In genomic region chr18:56575819-56576663, GRCh38 we compare ENCODE assay signal across 8 cellular contexts.
A peak's percentile ranks its signal among the peaks of the same experiment; 100 is the strongest.
DNase-seq lines count a peak whose midpoint lies in the region; ATAC-seq, FAIRE-seq and TF ChIP-seq lines count a peak whose summit lies in the region.

No MANE protein-coding gene starts in this region.

- TF ChIP-seq CTCF in 22Rv1 (IDR thresholded peaks at IDR 0.05) (peak; percentile 74), GM12873 (IDR thresholded peaks at IDR 0.05; ENCODE audit: insufficient read depth, low read depth, low read length, missing control alignments) (peak; percentile 50), IMR-90 (conservative IDR thresholded peaks at IDR 0.05; ENCODE audit: low read depth, low read length) (peak; percentile 77), OCI-LY3 (IDR thresholded peaks at IDR 0.05; ENCODE audit: low read depth, low read length) (peak; percentile 99), endothelial cell of umbilical vein (IDR thresholded peaks at IDR 0.05; ENCODE audit: extremely low read depth in 1 of 2, insufficient read depth in 1 of 2, low read depth in 1 of 2, low read length in 2 of 2) (peak; percentile 29 to 33)

- no peak overlapping the region for H3K23ac ChIP-seq in IMR-90 (ENCODE audit: low read depth, low read length)

- H2AK9ac ChIP-seq in IMR-90 (replicated peaks; ENCODE audit: low read depth, low read length, poor library complexity) = no peak overlapping the region

- intact Hi-C loops in IMR-90 (cut with micrococcal nuclease) (loop anchor here (1.0 to 10.0 kb wide), 10 partner anchors 411 to 1591 kb away; no protein-coding TSS in a partner anchor), endothelial cell of umbilical vein (cut with micrococcal nuclease) (loop anchor here (1.0 to 10.0 kb wide), 15 partner anchors 117 to 1479 kb away; no protein-coding TSS in a partner anchor)

- H3K27me3 ChIP-seq in IMR-90 (ENCODE audit: control insufficient read depth, insufficient read depth, low read length) (no peaks in the 10 kb centered on the region), OCI-LY3 (ENCODE audit: low read depth, low read length) (no peaks in the 10 kb centered on the region), endothelial cell of umbilical vein (ENCODE audit: control insufficient read depth in 2 of 2, insufficient read depth in 2 of 2, low read length in 2 of 2) (no peaks in the 10 kb centered on the region)

- H3K9me3 ChIP-seq in IMR-90 (ENCODE audit: control insufficient read depth, insufficient read depth, low read length) (no peaks in the 10 kb centered on the region), OCI-LY3 (ENCODE audit: insufficient read depth, low read length) (no peaks in the 10 kb centered on the region), endothelial cell of umbilical vein (replicated peaks; ENCODE audit: control insufficient read depth, insufficient read depth, low read length) (no peaks in the 10 kb centered on the region)

- no peaks in the 10 kb centered on the region for H3K79me1 ChIP-seq in IMR-90 (ENCODE audit: low read depth in 1 of 2, low read length in 2 of 2)

- H3K9me1 ChIP-seq in IMR-90 (ENCODE audit: insufficient read depth, low read length) (peaks cover 5% of the 10 kb centered on the region), endothelial cell of umbilical vein (replicated peaks; ENCODE audit: control insufficient read depth, extremely low read depth, insufficient read depth, low read length) (no peaks in the 10 kb centered on the region)

- H3K36me3 Mint-ChIP-seq in naive B cell = no peaks in the 10 kb centered on the region

- peak overlapping the region; percentile 94 for H3K18ac ChIP-seq in IMR-90 (ENCODE audit: low read depth, low read length)

- no peaks in the 10 kb centered on the region for H4K20me1 ChIP-seq in IMR-90 (ENCODE audit: insufficient read depth, low read length)
- H4K20me1 ChIP-seq in OCI-LY3 (ENCODE audit: insufficient read depth, low read length) = no peaks in the 10 kb centered on the region
- H4K20me1 ChIP-seq in endothelial cell of umbilical vein (replicated peaks; ENCODE audit: control insufficient read depth, extremely low read depth, insufficient read depth, low read length) = no peaks in the 10 kb centered on the region

- H3K36me3 ChIP-seq in IMR-90 (ENCODE audit: control insufficient read depth, insufficient read depth, low read length) (no peaks in the 10 kb centered on the region), OCI-LY3 (replicated peaks; ENCODE audit: low read depth, low read length) (peaks cover 5% of the 10 kb centered on the region), endothelial cell of umbilical vein (ENCODE audit: control insufficient read depth in 2 of 2, extremely low read depth in 1 of 2, insufficient read depth in 2 of 2, low read length in 2 of 2) (no peaks in the 10 kb centered on the region)

- in situ Hi-C loops in IMR-90 (cut with MboI; ENCODE audit: low sequenced_read_pairs) = loop anchor here (5.0 to 25.0 kb wide), 5 partner anchors 721 to 1464 kb away; no protein-coding TSS in a partner anchor

- no peak overlapping the region for H2AK5ac ChIP-seq in IMR-90 (ENCODE audit: low read depth, low read length)

- peaks cover 0 to 3% (median 0%) of the 10 kb centered on the region in 3 donors for H3K4me1 Mint-ChIP-seq in naive B cell

- H4K8ac ChIP-seq in IMR-90 (ENCODE audit: low read depth in 2 of 2, low read length in 2 of 2) = peak overlapping the region in 1 of 2 experiments; percentile 75; a peak in 1 of 4 replicates

- no peak overlapping the region for H3K4me3 Mint-ChIP-seq in naive B cell

- H3K27ac ChIP-seq in 22Rv1 = no peak overlapping the region
- H3K27ac ChIP-seq in IMR-90 (ENCODE audit: insufficient read depth, low read length) = no peak overlapping the region
- H3K27ac ChIP-seq in OCI-LY3 (ENCODE audit: low read length) = no peak overlapping the region
- H3K27ac ChIP-seq in endothelial cell of umbilical vein (ENCODE audit: insufficient read depth, low read depth, low read length) = no peak overlapping the region

- peak; percentile 44; the same call in 1 of the 2 replicates for TF ChIP-seq POLR2A in IMR-90 (IDR thresholded peaks at IDR 0.05; ENCODE audit: low read depth, low read length)
- no peak for TF ChIP-seq POLR2A in endothelial cell of umbilical vein (IDR thresholded peaks at IDR 0.05; ENCODE audit: low read depth, low read length)

- DNase-seq in IMR-90 (peak; percentile 71), endothelial cell of umbilical vein (ENCODE audit: low read depth, low spot score) (peak; percentile 82), naive B cell (peak; percentile 30), middle frontal gyrus (ENCODE audit: extremely low spot score, low spot score) (no peak)

- H2BK120ac ChIP-seq in IMR-90 (ENCODE audit: low read depth, low read length) = peak overlapping the region; percentile 93

- TF ChIP-seq RAD21 in IMR-90 (IDR thresholded peaks at IDR 0.05; ENCODE audit: low read length) = peak; percentile 87

- H3K27me3 Mint-ChIP-seq in naive B cell = no peaks in the 10 kb centered on the region

- H3K56ac ChIP-seq in IMR-90 (ENCODE audit: extremely low read depth, insufficient read depth, low read length) = no peak overlapping the region; the same call in 1 of the 2 replicates

- H3K4ac ChIP-seq in IMR-90 (ENCODE audit: low read depth, low read length) = peak overlapping the region; percentile 57; the same call in 1 of the 2 replicates

- dilution Hi-C loops in IMR-90 (cut with HindIII; ENCODE audit: low sequenced_read_pairs, unreplicated experiment) (no loop called here), endothelial cell of umbilical vein (cut with MboI; ENCODE audit: extremely low pct_ligation_motif_present, low sequenced_read_pairs) (no loop called here)

- peak overlapping the region; percentile 42; the same call in 1 of the 2 replicates for H4K91ac ChIP-seq in IMR-90 (ENCODE audit: insufficient read depth, low read depth, low read length)

- H3K79me2 ChIP-seq in OCI-LY3 (ENCODE audit: low read length) (no peaks in the 10 kb centered on the region), endothelial cell of umbilical vein (ENCODE audit: control insufficient read depth, insufficient read depth, low read length) (no peaks in the 10 kb centered on the region)

- BruUV-seq in IMR-90 (replicated peaks; lab: Mats Ljungman, UMichigan) (no TSS peak), endothelial cell of umbilical vein (replicated peaks; lab: Mats Ljungman, UMichigan) (no TSS peak)

- H3K4me2 ChIP-seq in IMR-90 (ENCODE audit: low read depth, low read length) (no peak overlapping the region), OCI-LY3 (ENCODE audit: low read length) (peak overlapping the region; percentile 42), endothelial cell of umbilical vein (ENCODE audit: insufficient read depth, low read length) (no peak overlapping the region)

- CTCF ChIA-PET in IMR-90 (lab: Yijun Ruan, JAX) = interaction anchor here (0.6 to 1.2 kb wide), 8 partner anchors 11 to 800 kb away, joined by 3 to 5 read pairs (median 3); no protein-coding TSS in a partner anchor
- CTCF ChIA-PET in endothelial cell of umbilical vein (lab: Charles Lee) = interaction anchor here (0.6 to 3.5 kb wide), 40 partner anchors 10 to 1592 kb away, joined by 3 to 43 read pairs (median 4); no protein-coding TSS in a partner anchor

- H2BK5ac ChIP-seq in IMR-90 (ENCODE audit: low read depth, low read length, poor library complexity, severe bottlenecking) = peak overlapping the region; percentile 1

- H3K27ac Mint-ChIP-seq in naive B cell = no peak overlapping the region

- ATAC-seq in IMR-90 (ENCODE audit: low read depth) (peak; percentile 80), naive B cell (ENCODE audit: low read depth in 2 of 2) (peak; percentile 58 to 61), GM21619 (IDR thresholded peaks at IDR 0.05; ENCODE audit: unreplicated experiment) (no peak)

- H3K4me1 ChIP-seq in IMR-90 (ENCODE audit: control insufficient read depth, insufficient read depth, low read length) (peaks cover 10% of the 10 kb centered on the region), OCI-LY3 (ENCODE audit: low read length) (peaks cover 19% of the 10 kb centered on the region), endothelial cell of umbilical vein (ENCODE audit: control insufficient read depth, extremely low read depth, insufficient read depth, low read length) (peaks cover 25% of the 10 kb centered on the region)

- H2BK20ac ChIP-seq in IMR-90 (ENCODE audit: low read depth, low read length) = peak overlapping the region; percentile 92

- WGBS in IMR-90 (ENCODE audit: extremely low coverage in 2 of 2, insufficient read length in 1 of 2), 2 experiments = no CpG with 5 or more reads among the region's 8 CpGs

- peaks cover 0 to 11% (median 0%) of the 10 kb centered on the region in 7 donors for H3K9me3 Mint-ChIP-seq in naive B cell

- peak overlapping the region; percentile 39; the same call in 1 of the 2 replicates for H3K14ac ChIP-seq in IMR-90 (replicated peaks; ENCODE audit: low read depth, low read length)

- peak; percentile 87 for FAIRE-seq in endothelial cell of umbilical vein (lab: Jason Lieb, UNC)

- H4K5ac ChIP-seq in IMR-90 (ENCODE audit: low read depth, low read length) = peak overlapping the region; percentile 49; the same call in 1 of the 2 replicates

- POLR2A ChIA-PET in IMR-90 (lab: Charles Lee; ENCODE audit: unreplicated experiment) = interaction anchor here (0.6 kb wide), 1 partner anchor 1076 kb away, joined by 5 read pairs; no protein-coding TSS in a partner anchor
- POLR2A ChIA-PET in endothelial cell of umbilical vein (lab: Charles Lee) = no interaction called here

- no peak overlapping the region for H3K4me3 ChIP-seq in IMR-90 (ENCODE audit: insufficient read depth, low read depth, low read length)
- H3K4me3 ChIP-seq in OCI-LY3 (ENCODE audit: low read length) = 0 out of 2 replicates have a peak overlapping the region, but pooled peaks have one; percentile 1
- no peak overlapping the region for H3K4me3 ChIP-seq in endothelial cell of umbilical vein (replicated peaks in 1 of 3; ENCODE audit: insufficient read depth in 1 of 3, low read depth in 1 of 3, low read length in 3 of 3)

- H3K9ac ChIP-seq in IMR-90 (ENCODE audit: low read depth, low read length) (no peak overlapping the region), OCI-LY3 (ENCODE audit: low read length) (no peak overlapping the region), endothelial cell of umbilical vein (replicated peaks; ENCODE audit: extremely low read depth, insufficient read depth, low read length) (no peak overlapping the region)

- H2BK15ac ChIP-seq in IMR-90 (ENCODE audit: low read depth, low read length) = peak overlapping the region; percentile 48; the same call in 2 of the 3 replicates

- H2AFZ ChIP-seq in IMR-90 (replicated peaks; ENCODE audit: low read length, poor library complexity) (no peak overlapping the region), OCI-LY3 (ENCODE audit: low read depth, low read length) (no peak overlapping the region), endothelial cell of umbilical vein (ENCODE audit: low read depth, low read length) (no peak overlapping the region)

TF ChIP-seq in IMR-90, 13 proteins besides CTCF, POLR2A, EP300 and RAD21:
- TF ChIP-seq CHD1 (IDR thresholded peaks at IDR 0.05; ENCODE audit: low read depth, low read length) = no peak
- peak; percentile 81 for TF ChIP-seq SMC3 (IDR thresholded peaks at IDR 0.05; ENCODE audit: low read depth, low read length)

TF ChIP-seq in endothelial cell of umbilical vein, 7 proteins besides CTCF, POLR2A, EP300 and RAD21 (continues in another document):
- TF ChIP-seq EZH2 (IDR thresholded peaks at IDR 0.05; ENCODE audit: borderline replicate concordance, low read depth, low read length, severe bottlenecking) (no peak), POLR2AphosphoS5 (IDR thresholded peaks at IDR 0.05; ENCODE audit: insufficient read depth, low read depth, low read length) (no peak), MYC (IDR thresholded peaks at IDR 0.05; ENCODE audit: low read depth, low read length) (no peak)

Comparison
In these comparisons a context has a peak if more than half of its experiments do, and no peak if none do; other contexts are left out.
1. CTCF ChIP-seq: peak in every context shown above with its lines; median percentile 99 in OCI-LY3; 77 in IMR-90; 74 in 22Rv1; 50 in GM12873; 31 in endothelial cell of umbilical vein.